Comparison of ENCODE assay signal across 14 cellular contexts in genomic region chr6:152089992-152090391, GRCh38.
DNase-seq lines count a peak whose midpoint lies in the region; ATAC-seq, FAIRE-seq and TF ChIP-seq lines count a peak whose summit lies in the region.
"Had no signal": no experiment of that assay in that cellular context is flagged by ENCODE, and none has a peak within 500 bp of the region (broad histone marks: within the 10 kb centered on the region; RNA-seq: fewer than 3 reads in every experiment).

No MANE protein-coding gene starts in this region.

- peak; percentile 64 for DNase-seq in AG08395 (ENCODE audit: low spot score)
- peak in 1 of 2 experiments; percentile 63 for DNase-seq in PC-9
- peak; percentile 56 for DNase-seq in choroid plexus epithelial cell (ENCODE audit: low read depth)
- DNase-seq in kidney glomerular epithelial cell (lab: John Stamatoyannopoulos, UW), result peak; percentile 18
- DNase-seq in pancreas, result no peak
- DNase-seq in hepatocyte (ENCODE audit: low spot score), result no peak
- DNase-seq: activated naive CD4-positive, alpha-beta T cell treated with anti-CD3 and anti-CD28 coated beads, Interleukin-2, amount 50 U/mL, for 16 hours; cortex of kidney; hippocampal formation; NCI-H1092 treated with DMSO at 0.1 percent for 48 hours; NCI-H446 treated with DMSO at 0.1 percent for 48 hours; stimulated activated CD4-positive, alpha-beta T cell treated with anti-CD3 and anti-CD28 coated beads, Interleukin-2, amount 100 ng/mL, for 24 hours had no signal

- intact Hi-C loops in PC-9 (cut with micrococcal nuclease; ENCODE audit: unreplicated experiment), result no loop called here
- intact Hi-C loops in pancreas (cut with DNase I), result no loop called here

- H3K4me3 ChIP-seq in PC-9 (no peak overlapping the region), choroid plexus epithelial cell (ENCODE audit: low read depth, low read length) (no peak overlapping the region), pancreas (no peak overlapping the region), hepatocyte (no peak overlapping the region)

- no peak for ATAC-seq in GM21390 (IDR thresholded peaks at IDR 0.05; ENCODE audit: unreplicated experiment)
- ATAC-seq in pancreas, result no peak
- ATAC-seq in HG02885 (IDR thresholded peaks at IDR 0.05; ENCODE audit: poor library complexity, unreplicated experiment), result no peak

- FAIRE-seq in pancreas (lab: Jason Lieb, UNC), result no peak

- no peak overlapping the region for H2AFZ ChIP-seq in PC-9
- H2AFZ ChIP-seq in hepatocyte, result no peak overlapping the region

- BruUV-seq in PC-9 (replicated peaks; lab: Mats Ljungman, UMichigan), result no TSS peak

- H3K9me3 ChIP-seq in PC-9 (ENCODE audit: insufficient read depth, low read depth) (no peaks in the 10 kb centered on the region; the same call in 1 of the 2 replicates), pancreas (no peaks in the 10 kb centered on the region), hepatocyte (ENCODE audit: low read depth) (no peaks in the 10 kb centered on the region)

- POLR2A ChIA-PET in PC-9 (lab: Charles Lee; ENCODE audit: unreplicated experiment), result no interaction called here

- no peaks in the 10 kb centered on the region for H3K36me3 ChIP-seq in PC-9 (ENCODE audit: low read depth)
- no peaks in the 10 kb centered on the region for H3K36me3 ChIP-seq in pancreas
- no peaks in the 10 kb centered on the region for H3K36me3 ChIP-seq in hepatocyte (replicated peaks; ENCODE audit: insufficient read depth, low read depth)

- peaks cover 32% of the 10 kb centered on the region; the same call in 1 of the 2 replicates for H3F3A ChIP-seq in PC-9 (ENCODE audit: insufficient read depth, low read depth)

- H3K27ac ChIP-seq in PC-9, result no peak overlapping the region
- no peak overlapping the region for H3K27ac ChIP-seq in pancreas
- H3K27ac ChIP-seq in hepatocyte, result no peak overlapping the region

- WGBS in pancreas, 2 donors, result 75 to 84% methylated on average over 7 of the region's 7 CpGs
- WGBS in hepatocyte (ENCODE audit: low lambda C conversion rate, missing lambda C conversion rate), result 96% methylated on average over 7 of the region's 7 CpGs

- H3K27me3 ChIP-seq in PC-9 (ENCODE audit: insufficient read depth, low read depth) (no peaks in the 10 kb centered on the region), pancreas (no peaks in the 10 kb centered on the region), hepatocyte (no peaks in the 10 kb centered on the region)

- H4K20me1 ChIP-seq in PC-9 (ENCODE audit: insufficient read depth) (no peaks in the 10 kb centered on the region), hepatocyte (ENCODE audit: insufficient read depth, poor library complexity, severe bottlenecking) (no peaks in the 10 kb centered on the region)

- peaks cover 49% of the 10 kb centered on the region for H3K4me1 ChIP-seq in PC-9 (replicated peaks; ENCODE audit: insufficient read depth)
- no peaks in the 10 kb centered on the region for H3K4me1 ChIP-seq in pancreas
- no peaks in the 10 kb centered on the region for H3K4me1 ChIP-seq in hepatocyte (ENCODE audit: insufficient read depth)

- TF ChIP-seq CTCF in PC-9 (conservative IDR thresholded peaks at IDR 0.05) (no peak), choroid plexus epithelial cell (conservative IDR thresholded peaks at IDR 0.05; ENCODE audit: low read depth, low read length) (no peak), pancreas (IDR thresholded peaks at IDR 0.05) (no peak), hepatocyte (IDR thresholded peaks at IDR 0.05; ENCODE audit: poor library complexity) (no peak)

- H3K4me2 ChIP-seq in PC-9, result 0 out of 2 replicates have a peak overlapping the region, but pooled peaks have one; percentile 2
- no peak overlapping the region for H3K4me2 ChIP-seq in hepatocyte

- no peaks in the 10 kb centered on the region for H3K9me2 ChIP-seq in PC-9 (ENCODE audit: insufficient read depth)
- H3K9me2 ChIP-seq in hepatocyte (replicated peaks; ENCODE audit: insufficient read depth), result no peaks in the 10 kb centered on the region

- CTCF ChIA-PET in PC-9 (lab: Charles Lee), result no interaction called here

- H3K79me2 ChIP-seq in PC-9 (ENCODE audit: low read depth) (no peaks in the 10 kb centered on the region), hepatocyte (no peaks in the 10 kb centered on the region)

Comparison
In these comparisons a context has a peak if more than half of its experiments do, and no peak if none do; other contexts are left out.
1. DNase-seq: peak in AG08395 (single experiment), choroid plexus epithelial cell (single experiment) and kidney glomerular epithelial cell (single experiment); none in pancreas (0 of 6) and hepatocyte (single experiment).